In genomic region chr22:20644071-20644642, GRCh38 we compare ENCODE assay signal across 16 cellular contexts.
"Had no signal": no experiment of that assay in that cellular context is flagged by ENCODE, and none has a peak within 500 bp of the region (broad histone marks: within the 10 kb centered on the region; RNA-seq: fewer than 3 reads in every experiment).

No MANE protein-coding gene starts in this region.

- DNase-seq: colonic mucosa; dermis blood vessel endothelial cell; effector CD4-positive, alpha-beta T cell; foreskin melanocyte; kidney; left cardiac atrium; left ventricle myocardium superior; mesenchymal stem cell; naive B cell; ovary; right cardiac atrium; small intestine; stimulated activated CD4-positive, alpha-beta T cell treated with anti-CD3 and anti-CD28 coated beads, Interleukin-12 subunit alpha, Interleukin-12 subunit beta, amount 100 ng/mL, for 4 hours; stimulated activated naive CD4-positive, alpha-beta T cell treated with Interleukin-2 at 50 U/mL for 16 hours; trophoblast cell; uterus had no signal

- H3K4me1 Mint-ChIP-seq: naive B cell had no signal

- H3K27ac Mint-ChIP-seq: naive B cell had no signal

- H3K4me3 Mint-ChIP-seq: naive B cell had no signal

- ATAC-seq: left cardiac atrium, left ventricle myocardium superior, right cardiac atrium had no signal
